14 cellular contexts compared by ENCODE assay signal in genomic region chr12:47391566-47391965, GRCh38.
DNase-seq lines count a peak whose midpoint lies in the region; TF ChIP-seq lines count a peak whose summit lies in the region.
"Had no signal": no experiment of that assay in that cellular context is flagged by ENCODE, and none has a peak within 500 bp of the region (broad histone marks: within the 10 kb centered on the region; RNA-seq: fewer than 3 reads in every experiment).

No MANE protein-coding gene starts in this region.

- TF ChIP-seq CTCF in dorsolateral prefrontal cortex (IDR thresholded peaks at IDR 0.05 in 54 of 56, conservative IDR thresholded peaks at IDR 0.05 in 2 of 56; ENCODE audit: low read depth in 1 of 56, partially characterized antibody in 56 of 56): no peak

- H3K27ac ChIP-seq in dorsolateral prefrontal cortex: no peak overlapping the region
- H3K27ac ChIP-seq: C4-2B, neutrophil had no signal

- DNase-seq in Jurkat, Clone E6-1 (ENCODE audit: low read depth, low spot score): peak; percentile 32
- DNase-seq in activated CD8-positive, alpha-beta memory T cell treated with anti-CD3 and anti-CD28 coated beads, Interleukin-2, amount 50 U/mL, for 1 hour (ENCODE audit: extremely low read depth): peak; percentile 56
- DNase-seq in effector CD4-positive, alpha-beta T cell: peak; percentile 57
- DNase-seq in stimulated activated CD8-positive, alpha-beta memory T cell treated with anti-CD3 and anti-CD28 coated beads, Interleukin-15, amount 100 ng/mL, for 48 hours (ENCODE audit: low read depth in 2 of 2): peak; percentile 70 to 72
- DNase-seq in Ammon's horn (ENCODE audit: low spot score) (no peak), HUDEP-2 (lab: John Stamatoyannopoulos, UW; ENCODE audit: unreplicated experiment in 76 of 76) (no peak), Kasumi-1 (lab: John Stamatoyannopoulos, UW) (no peak), dorsolateral prefrontal cortex (no peak)
- DNase-seq: HFFc6, hippocampal formation, NCI-H446, SW 1271 had no signal

- H3K4me3 ChIP-seq in Jurkat, Clone E6-1 (ENCODE audit: low read length): no peak overlapping the region
- H3K4me3 ChIP-seq in dorsolateral prefrontal cortex: no peak overlapping the region

- intact Hi-C loops in dorsolateral prefrontal cortex (cut with DNase I): no loop called here

- H3K27me3 ChIP-seq in dorsolateral prefrontal cortex: peaks cover 0 to 4% (median 0%) of the 10 kb centered on the region in 45 donors

Comparison
In these comparisons a context has a peak if more than half of its experiments do, and no peak if none do; other contexts are left out.
1. DNase-seq: peak in Jurkat, Clone E6-1 (single experiment), activated CD8-positive, alpha-beta memory T cell treated with anti-CD3 and anti-CD28 coated beads, Interleukin-2, amount 50 U/mL, for 1 hour (single experiment), effector CD4-positive, alpha-beta T cell (single experiment) and stimulated activated CD8-positive, alpha-beta memory T cell treated with anti-CD3 and anti-CD28 coated beads, Interleukin-15, amount 100 ng/mL, for 48 hours (2 of 2); none in Ammon's horn (single experiment), HUDEP-2 (0 of 76), Kasumi-1 (0 of 2) and dorsolateral prefrontal cortex (0 of 10).